In genomic region chr3:48684054-48684349, GRCh38 we compare ENCODE assay signal across 10 cellular contexts. TPM values are rescaled to one million over a fixed set of nuclear protein-coding genes. Genes with fewer than 3 reads are reported as not detected.
DNase-seq lines count a peak whose midpoint lies in the region; ATAC-seq and TF ChIP-seq lines count a peak whose summit lies in the region.
"Had no signal": no experiment of that assay in that cellular context is flagged by ENCODE, and none has a peak within 500 bp of the region (broad histone marks: within the 10 kb centered on the region; RNA-seq: fewer than 3 reads in every experiment).

No MANE protein-coding gene starts in this region.

- BruUV-seq in OCI-LY7 (replicated peaks; lab: Mats Ljungman, UMichigan), result no TSS peak

- H3K4me1 ChIP-seq in DOHH2 (ENCODE audit: control insufficient read depth, low read length) (peaks cover 58% of the 10 kb centered on the region), OCI-LY7 (ENCODE audit: insufficient read depth, low read length, poor library complexity, severe bottlenecking) (peaks cover 46% of the 10 kb centered on the region), esophagus muscularis mucosa (peaks cover 38 to 54% (median 49%) of the 10 kb centered on the region in 4 donors), gastrocnemius medialis (peaks cover 30 to 36% of the 10 kb centered on the region in 2 donors)
- H3K4me1 ChIP-seq in effector memory CD4-positive, alpha-beta T cell (ENCODE audit: control insufficient read depth, insufficient read depth, low read length, poor library complexity, severe bottlenecking), result peaks cover 17% of the 10 kb centered on the region

- H3K27me3 ChIP-seq in DOHH2 (ENCODE audit: control insufficient read depth, low read length) (no peaks in the 10 kb centered on the region), esophagus muscularis mucosa (no peaks in the 10 kb centered on the region), gastrocnemius medialis (no peaks in the 10 kb centered on the region)
- H3K27me3 ChIP-seq in effector memory CD4-positive, alpha-beta T cell (replicated peaks; ENCODE audit: control insufficient read depth, insufficient read depth, low read length, poor library complexity, severe bottlenecking), result no peaks in the 10 kb centered on the region

- ATAC-seq in gastrocnemius medialis (no peak), HG02759 (IDR thresholded peaks at IDR 0.05; ENCODE audit: unreplicated experiment) (no peak)

- CTCF ChIA-PET in OCI-LY7 (lab: Charles Lee; ENCODE audit: unreplicated experiment), result interaction anchor here (0.6 to 1.5 kb wide), 2 partner anchors 38 to 49 kb away, joined by 3 read pairs; partner anchors contain the start of gene SLC26A6

- no peaks in the 10 kb centered on the region for H4K20me1 ChIP-seq in DOHH2 (ENCODE audit: control insufficient read depth, insufficient read depth, low read depth, low read length)
- no peaks in the 10 kb centered on the region for H4K20me1 ChIP-seq in OCI-LY7 (ENCODE audit: insufficient read depth, low read length)

- H3F3A ChIP-seq in DOHH2 (ENCODE audit: control insufficient read depth, insufficient read depth), result peaks cover 9% of the 10 kb centered on the region

- in situ Hi-C loops in gastrocnemius medialis (cut with MboI; ENCODE audit: low sequenced_read_pairs in 4 of 4), result no loop called here

- no peak for TF ChIP-seq EP300 in esophagus muscularis mucosa (IDR thresholded peaks at IDR 0.05)

- H3K27ac ChIP-seq in DOHH2 (ENCODE audit: low read depth, low read length) (no peak overlapping the region), OCI-LY7 (ENCODE audit: low read depth, low read length, poor library complexity, severe bottlenecking) (no peak overlapping the region), esophagus muscularis mucosa (replicated peaks in 1 of 4) (peak overlapping the region in 1 of 4 donors; percentile 87), gastrocnemius medialis (peak overlapping the region in 2 of 4 donors; percentile 36 to 73)
- H3K27ac ChIP-seq in effector memory CD4-positive, alpha-beta T cell (ENCODE audit: insufficient read depth, low read length, poor library complexity, severe bottlenecking), result no peak overlapping the region

- H3K79me2 ChIP-seq in DOHH2 (ENCODE audit: control insufficient read depth, low read length), result peaks cover 23% of the 10 kb centered on the region
- H3K79me2 ChIP-seq in OCI-LY7 (ENCODE audit: insufficient read depth, low read depth, low read length), result peaks cover 7% of the 10 kb centered on the region; the same call in 1 of the 2 replicates

- intact Hi-C loops in OCI-LY7 (cut with micrococcal nuclease; ENCODE audit: unreplicated experiment), result loop anchor here (2.0 kb wide), 1 partner anchor 21 kb away; the partner anchor contains the start of gene CELSR3
- intact Hi-C loops in esophagus muscularis mucosa (cut with DNase I), result no loop called here
- intact Hi-C loops in gastrocnemius medialis (cut with DNase I; ENCODE audit: low total_unique reads), result loop anchor here (2.0 kb wide), 2 partner anchors 33 to 57 kb away; partner anchors contain the start of gene IP6K2

- POLR2A ChIA-PET in OCI-LY7 (lab: Charles Lee), result interaction anchor here (0.5 to 1.5 kb wide), 2 partner anchors 18 to 52 kb away, joined by 3 to 5 read pairs; no protein-coding TSS in a partner anchor

- H3K4me2 ChIP-seq in DOHH2 (ENCODE audit: low read length), result peak overlapping the region; percentile 90
- H3K4me2 ChIP-seq in OCI-LY7 (ENCODE audit: low read length), result peak overlapping the region; percentile 93

- no peak overlapping the region for H2AFZ ChIP-seq in OCI-LY7 (ENCODE audit: low read length)

- no peaks in the 10 kb centered on the region for H3K9me3 ChIP-seq in DOHH2 (ENCODE audit: control insufficient read depth, insufficient read depth, low read length)
- no peaks in the 10 kb centered on the region for H3K9me3 ChIP-seq in OCI-LY7 (ENCODE audit: low read length)
- H3K9me3 ChIP-seq in esophagus muscularis mucosa, result no peaks in the 10 kb centered on the region
- H3K9me3 ChIP-seq in gastrocnemius medialis, result no peaks in the 10 kb centered on the region
- H3K9me3 ChIP-seq in effector memory CD4-positive, alpha-beta T cell (ENCODE audit: control insufficient read depth, low read length), result no peaks in the 10 kb centered on the region

- H3K36me3 ChIP-seq in DOHH2 (ENCODE audit: control insufficient read depth, low read length) (peaks cover 63% of the 10 kb centered on the region), OCI-LY7 (ENCODE audit: insufficient read depth, low read length) (peaks cover 52% of the 10 kb centered on the region), esophagus muscularis mucosa (peaks cover 44 to 59% (median 57%) of the 10 kb centered on the region in 4 donors), gastrocnemius medialis (peaks cover 0 to 45% of the 10 kb centered on the region in 2 donors)
- peaks cover 47% of the 10 kb centered on the region for H3K36me3 ChIP-seq in effector memory CD4-positive, alpha-beta T cell (ENCODE audit: control insufficient read depth, insufficient read depth, low read length)

- TF ChIP-seq POLR2A in esophagus muscularis mucosa (IDR thresholded peaks at IDR 0.05; ENCODE audit: low read depth), result no peak
- TF ChIP-seq POLR2A in gastrocnemius medialis (IDR thresholded peaks at IDR 0.05), result no peak

- DNase-seq in OCI-LY7 (ENCODE audit: low spot score), result no peak
- no peak for DNase-seq in esophagus muscularis mucosa (ENCODE audit: extremely low spot score)
- DNase-seq in gastrocnemius medialis, result no peak
- no peak for DNase-seq in effector memory CD4-positive, alpha-beta T cell
- DNase-seq in stimulated activated CD4-positive, alpha-beta T cell treated with anti-CD3 and anti-CD28 coated beads, Interleukin-4, amount 100 ng/mL, for 24 hours, result no peak
- no peak for DNase-seq in central memory CD4-positive, alpha-beta T cell
- DNase-seq: activated effector memory CD4-positive, alpha-beta T cell treated with anti-CD3 and anti-CD28 coated beads, Interleukin-2, amount 50 U/mL, for 16 hours; NCI-H774 had no signal

- H3K4me3 ChIP-seq in DOHH2 (ENCODE audit: low read length) (peak overlapping the region; percentile 97), OCI-LY7 (ENCODE audit: low read depth, low read length, poor library complexity, severe bottlenecking) (peak overlapping the region; percentile 84), esophagus muscularis mucosa (peak overlapping the region; percentile 81 to 98 (median 86)), gastrocnemius medialis (peak overlapping the region in 3 of 4 donors; percentile 69 to 96 (median 78))
- H3K4me3 ChIP-seq in effector memory CD4-positive, alpha-beta T cell (ENCODE audit: insufficient read depth, low read depth, low read length, poor library complexity, severe bottlenecking), result no peak overlapping the region

- H3K9me2 ChIP-seq in DOHH2 (replicated peaks; ENCODE audit: control insufficient read depth, low read length), result no peaks in the 10 kb centered on the region
- H3K9me2 ChIP-seq in OCI-LY7 (ENCODE audit: insufficient read depth, low read length), result no peaks in the 10 kb centered on the region

- TF ChIP-seq CTCF in DOHH2 (IDR thresholded peaks at IDR 0.05; ENCODE audit: low read depth, low read length, poor library complexity, severe bottlenecking) (no peak), OCI-LY7 (conservative IDR thresholded peaks at IDR 0.05; ENCODE audit: low read length) (no peak), esophagus muscularis mucosa (IDR thresholded peaks at IDR 0.05) (no peak), gastrocnemius medialis (IDR thresholded peaks at IDR 0.05 in 4 of 5, conservative IDR thresholded peaks at IDR 0.05 in 1 of 5) (no peak)

- WGBS in esophagus muscularis mucosa, result 47% methylated on average over 8 of the region's 8 CpGs

RNA-seq across cellular contexts. Expression of gene NCKIPSD, which starts 1.7 kb away (rescaled TPM):
- total RNA-seq in OCI-LY7 (2014; rRNA removed; shearing (Covaris generic)), result 34.8 and 42.1 TPM in 2 replicates
- 33.9 and 39.9 TPM in 2 replicates for total RNA-seq in OCI-LY7 (2022)
- total RNA-seq in esophagus muscularis mucosa, result 10 to 100 TPM; 18.9 to 34.7 (median 29.1) TPM
- total RNA-seq in gastrocnemius medialis, result 10 to 100 TPM; 13.2 to 33.1 (median 19.4) TPM

RNA-seq across cellular contexts. Expression of gene CELSR3, which starts 21.3 kb away (rescaled TPM):
- 2.3 and 3.0 TPM in 2 replicates for total RNA-seq in OCI-LY7 (2014; rRNA removed; shearing (Covaris generic))
- total RNA-seq in OCI-LY7 (2022), result 8.4 and 9.1 TPM in 2 replicates
- 1 to 10 TPM in 1 of 4 donors, under 1 TPM in 3; 0.33 to 1.3 (median 0.63) TPM for total RNA-seq in esophagus muscularis mucosa
- under 1 TPM in 3 of 4 donors, not detected in 1; 0.02 to 0.25 (median 0.05) TPM for total RNA-seq in gastrocnemius medialis

RNA-seq across cellular contexts. Expression of gene IP6K2, which starts 33.0 kb away (rescaled TPM):
- total RNA-seq in OCI-LY7 (2014; rRNA removed; shearing (Covaris generic)), result 63.4 and 77.0 TPM in 2 replicates
- total RNA-seq in OCI-LY7 (2022), result 92.7 and 96.9 TPM in 2 replicates
- total RNA-seq in esophagus muscularis mucosa, result 10 to 100 TPM; 31.0 to 57.5 (median 41.2) TPM
- 10 to 100 TPM; 16.9 to 31.8 (median 22.0) TPM for total RNA-seq in gastrocnemius medialis

RNA-seq across cellular contexts. Expression of gene SLC26A6, which starts 48.7 kb away (rescaled TPM):
- 28.4 and 42.1 TPM in 2 replicates for total RNA-seq in OCI-LY7 (2014; rRNA removed; shearing (Covaris generic))
- 37.2 and 47.3 TPM in 2 replicates for total RNA-seq in OCI-LY7 (2022)
- total RNA-seq in esophagus muscularis mucosa, result 10 to 100 TPM in 2 of 4 donors, 1 to 10 TPM in 2; 6.1 to 11.7 (median 8.8) TPM
- 10 to 100 TPM in 2 of 4 donors, 1 to 10 TPM in 2; 6.1 to 17.3 (median 10.1) TPM for total RNA-seq in gastrocnemius medialis
